ENCODE assay signal across 9 cellular contexts in genomic region chr5:141513627-141514329, GRCh38. TPM values are rescaled to one million over a fixed set of nuclear protein-coding genes. Genes with fewer than 3 reads are reported as not detected.
A peak's percentile ranks its signal among the peaks of the same experiment; 100 is the strongest.
DNase-seq lines count a peak whose midpoint lies in the region; ATAC-seq and TF ChIP-seq lines count a peak whose summit lies in the region.
"Had no signal": no experiment of that assay in that cellular context is flagged by ENCODE, and none has a peak within 500 bp of the region (broad histone marks: within the 10 kb centered on the region; RNA-seq: fewer than 3 reads in every experiment).

No MANE protein-coding gene starts in this region.

- no peaks in the 10 kb centered on the region for H3K9me3 ChIP-seq in breast epithelium
- H3K9me3 ChIP-seq in iPS-20b (ENCODE audit: insufficient read depth, low read depth, low read length), result no peaks in the 10 kb centered on the region
- H3K9me3 ChIP-seq in gastrocnemius medialis, result no peaks in the 10 kb centered on the region

- peaks cover 7 to 9% of the 10 kb centered on the region in 2 donors for H3K4me1 ChIP-seq in breast epithelium
- H3K4me1 ChIP-seq in iPS-20b (ENCODE audit: insufficient read depth, low read length), result peaks cover 18% of the 10 kb centered on the region
- H3K4me1 ChIP-seq in gastrocnemius medialis, result peaks cover 71 to 75% of the 10 kb centered on the region in 2 donors

- DNase-seq in NCI-H524 (lab: John Stamatoyannopoulos, UW), result peak; percentile 1 to 71
- DNase-seq in NCI-H524 treated with DMSO at 0.1 percent for 48 hours (lab: John Stamatoyannopoulos, UW), result no peak
- peak; percentile 53 for DNase-seq in UCSD-AML1 (lab: John Stamatoyannopoulos, UW; ENCODE audit: unreplicated experiment)
- peak; percentile 66 to 79 for DNase-seq in breast epithelium (ENCODE audit: low spot score in 2 of 2)
- DNase-seq in gastrocnemius medialis, result peak; percentile 84 to 91
- no peak for DNase-seq in GF-D8 (lab: John Stamatoyannopoulos, UW)

- H3K27me3 ChIP-seq in breast epithelium (no peaks in the 10 kb centered on the region), iPS-20b (ENCODE audit: insufficient read depth, low read length) (no peaks in the 10 kb centered on the region), gastrocnemius medialis (no peaks in the 10 kb centered on the region)

- ATAC-seq in gastrocnemius medialis, result peak; percentile 48 to 58

- no peak for TF ChIP-seq RAD21 in Ishikawa (IDR thresholded peaks at IDR 0.05; ENCODE audit: low read depth)

- no peak for TF ChIP-seq EP300 in Ishikawa (IDR thresholded peaks at IDR 0.05; ENCODE audit: borderline replicate concordance)

- no peaks in the 10 kb centered on the region for H3K36me3 ChIP-seq in breast epithelium
- H3K36me3 ChIP-seq in iPS-20b (ENCODE audit: insufficient read depth, low read depth, low read length), result peaks cover 47% of the 10 kb centered on the region
- peaks cover 0 to 25% of the 10 kb centered on the region in 2 donors for H3K36me3 ChIP-seq in gastrocnemius medialis

- in situ Hi-C loops in gastrocnemius medialis (cut with MboI; ENCODE audit: low sequenced_read_pairs in 4 of 4), result no loop called here

- H3K9ac ChIP-seq in iPS-20b (ENCODE audit: low read depth, low read length), result peak overlapping the region; percentile 79; the same call in 1 of the 2 replicates

- H3K4me3 ChIP-seq in breast epithelium (peak overlapping the region; percentile 59 to 66 (median 60)), iPS-20b (ENCODE audit: low read length) (peak overlapping the region; percentile 84), gastrocnemius medialis (peak overlapping the region; percentile 51 to 65 (median 55))

- H3K27ac ChIP-seq in breast epithelium (peak overlapping the region; percentile 89 to 90), iPS-20b (ENCODE audit: low read length) (peak overlapping the region; percentile 46), gastrocnemius medialis (peak overlapping the region; percentile 87 to 92 (median 90))
- H3K27ac ChIP-seq: C4-2B had no signal

- intact Hi-C loops in breast epithelium (cut with DNase I; ENCODE audit: low total_unique reads), result loop anchor here (5.0 kb wide), 1 partner anchor 801 kb away; no protein-coding TSS in a partner anchor
- intact Hi-C loops in gastrocnemius medialis (cut with DNase I; ENCODE audit: low total_unique reads), result loop anchor here (1.0 kb wide), 1 partner anchor 11 kb away; no protein-coding TSS in a partner anchor

- TF ChIP-seq CTCF in breast epithelium (IDR thresholded peaks at IDR 0.05) (no peak), gastrocnemius medialis (IDR thresholded peaks at IDR 0.05 in 4 of 5, conservative IDR thresholded peaks at IDR 0.05 in 1 of 5) (no peak)

- TF ChIP-seq POLR2A in breast epithelium (IDR thresholded peaks at IDR 0.05) (no peak), gastrocnemius medialis (IDR thresholded peaks at IDR 0.05) (peak; percentile 53 to 73)

TF ChIP-seq in Ishikawa, 13 proteins besides CTCF, POLR2A, EP300 and RAD21:
- TF ChIP-seq NFIC (IDR thresholded peaks at IDR 0.05) (no peak; the same call in none of the 2 replicates), EGR1 (IDR thresholded peaks at IDR 0.05) (peak; percentile 89), ZBTB7A (IDR thresholded peaks at IDR 0.05; ENCODE audit: low read depth) (no peak), TAF1 (IDR thresholded peaks at IDR 0.05; ENCODE audit: low read depth) (no peak)

RNA-seq across cellular contexts. Expression of gene PCDHGC5, which starts 24.9 kb away (rescaled TPM):
- total RNA-seq in breast epithelium, result 1 to 10 TPM; 2.1 to 3.5 (median 3.3) TPM
- total RNA-seq in gastrocnemius medialis, result 1 to 10 TPM in 1 of 4 donors, under 1 TPM in 2, not detected in 1; 0.16 to 1.5 (median 0.36) TPM

RNA-seq across cellular contexts. Expression of gene PCDHGC4, which starts 28.9 kb away (rescaled TPM):
- 1 to 10 TPM; 2.6 to 6.2 (median 6.0) TPM for total RNA-seq in breast epithelium
- total RNA-seq in gastrocnemius medialis, result 10 to 100 TPM in 1 of 4 donors, 1 to 10 TPM in 1, under 1 TPM in 1, not detected in 1; 0.31 to 20.4 (median 1.7) TPM

RNA-seq across cellular contexts. Expression of gene PCDHGC3, which starts 38.0 kb away (rescaled TPM):
- total RNA-seq in breast epithelium (10 to 100 TPM; 29.6 to 41.6 (median 35.1) TPM), gastrocnemius medialis (10 to 100 TPM; 11.8 to 14.5 (median 13.8) TPM)

Comparison
In these comparisons a context has a peak if more than half of its experiments do, and no peak if none do; other contexts are left out.
1. DNase-seq: peak in NCI-H524 (2 of 2), UCSD-AML1 (single experiment), breast epithelium (2 of 2) and gastrocnemius medialis (2 of 2); none in NCI-H524 treated with DMSO at 0.1 percent for 48 hours (single experiment) and GF-D8 (single experiment).
2. Peak in every context shown above with its lines, with median percentiles within 50 percentile points of each other: H3K27ac ChIP-seq and H3K4me3 ChIP-seq.